ENCODE assay signal across 8 cellular contexts in the genomic region with DNA sequence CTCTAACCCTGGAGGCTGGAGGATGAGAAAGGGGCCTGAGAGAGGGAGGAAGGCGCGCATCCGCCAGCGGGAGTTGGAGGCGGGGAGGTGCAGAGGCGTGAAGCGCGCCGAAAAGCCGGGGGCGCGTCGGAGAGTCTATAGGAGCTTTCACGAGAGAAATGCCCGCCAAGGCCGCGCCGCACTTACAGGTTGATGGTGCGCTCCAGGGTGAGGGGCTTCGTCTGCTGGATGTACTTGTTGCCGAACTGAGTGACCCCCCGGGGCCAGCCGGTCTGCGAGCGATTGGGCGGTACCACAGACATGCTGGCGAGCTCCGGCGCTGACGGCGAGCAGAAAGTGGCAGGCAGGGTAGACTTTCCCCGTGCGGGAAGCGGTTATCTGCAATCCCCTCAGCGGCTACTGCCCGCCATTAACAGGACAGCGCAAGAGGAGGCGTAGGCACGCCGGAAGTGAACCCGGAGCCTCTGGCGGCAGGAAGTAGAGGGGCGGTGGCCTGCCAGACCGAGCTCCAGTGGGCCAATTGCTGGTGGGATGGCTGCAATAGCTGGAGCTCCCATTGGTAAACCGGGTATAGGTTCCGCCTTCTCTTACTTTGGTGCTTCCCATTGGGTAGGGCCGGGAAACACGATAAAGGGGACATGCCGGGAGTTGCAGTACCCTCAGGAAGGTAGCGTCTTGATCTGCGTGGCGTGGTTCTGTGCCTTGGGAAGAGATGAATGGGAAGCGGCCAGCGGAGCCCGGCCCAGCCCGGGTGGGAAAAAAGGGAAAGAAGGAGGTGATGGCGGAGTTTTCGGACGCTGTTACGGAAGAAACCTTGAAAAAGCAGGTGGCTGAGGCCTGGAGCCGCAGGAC. TPM values are rescaled to one million over a fixed set of nuclear protein-coding genes. Genes with fewer than 3 reads are reported as not detected.
DNase-seq lines count a peak whose midpoint lies in the region; ATAC-seq and TF ChIP-seq lines count a peak whose summit lies in the region.

A gene (minus strand): TSS at position 432 of the 852 bp plus-strand sequence. CDS start 130 bp downstream, at position 302.
A gene (plus strand): TSS at position 654 of the 852 bp plus-strand sequence. CDS start 59 bp downstream, at position 713.

- H2BK12ac ChIP-seq in H9 (ENCODE audit: insufficient read length, low read depth, low read length) = no peak within 1 kb of the TSS

- no peak for TF ChIP-seq CTCF in H9 (conservative IDR thresholded peaks at IDR 0.05)
- no peak for TF ChIP-seq CTCF in fibroblast of pulmonary artery (IDR thresholded peaks at IDR 0.05; ENCODE audit: low read length, missing control alignments)

- H3K4me1 ChIP-seq in H9 (ENCODE audit: insufficient read depth, low read length) = peaks cover 5% of the 10 kb centered on the region; the same call in 1 of the 2 replicates

- peak within 1 kb of the TSS; percentile 94 to 99 (median 97) for H3K27ac Mint-ChIP-seq in H9
- H3K27ac Mint-ChIP-seq in natural killer cell treated with Interleukin-12 subunit alpha and Interleukin-12 subunit beta and Interleukin-15 and Interleukin-18, amount 100 ng/mL, for 72 hours = peak within 1 kb of the TSS; percentile 86 to 96

- H3K79me1 ChIP-seq in H9 (ENCODE audit: insufficient read depth, low read depth, low read length, poor library complexity, severe bottlenecking) = peaks cover 6% of the 10 kb centered on the region

- H3K79me2 ChIP-seq in H9 (ENCODE audit: insufficient read depth, low read length) = peaks cover 34% of the 10 kb centered on the region

- H3K4me3 Mint-ChIP-seq in H9 = peak within 1 kb of the TSS; percentile 96 to 99
- H3K4me3 Mint-ChIP-seq in natural killer cell treated with Interleukin-12 subunit alpha and Interleukin-12 subunit beta and Interleukin-15 and Interleukin-18, amount 100 ng/mL, for 72 hours = peak within 1 kb of the TSS; percentile 92

- H3K4me2 ChIP-seq in H9 (ENCODE audit: insufficient read depth, insufficient read length, low read length) = peak within 1 kb of the TSS; percentile 94

- no peaks in the 10 kb centered on the region for H3K9me3 ChIP-seq in H9 (ENCODE audit: control insufficient read depth, low read depth, low read length)
- H3K9me3 ChIP-seq in MG63 = no peaks in the 10 kb centered on the region

- H2BK120ac ChIP-seq in H9 (ENCODE audit: low read depth, low read length, poor library complexity, severe bottlenecking) = no peak within 1 kb of the TSS

- H3T11ph ChIP-seq in H9 (ENCODE audit: low read length) = no peak within 1 kb of the TSS

- no peak within 1 kb of the TSS for H3K4ac ChIP-seq in H9 (ENCODE audit: low read depth, low read length)

- H4K20me1 ChIP-seq in H9 (ENCODE audit: control insufficient read depth, insufficient read depth, insufficient read length) = no peaks in the 10 kb centered on the region

- H4K5ac ChIP-seq in H9 (ENCODE audit: insufficient read length, low read depth, low read length) = no peak within 1 kb of the TSS

- H2BK15ac ChIP-seq in H9 (ENCODE audit: low read depth, low read length) = no peak within 1 kb of the TSS

- no peak within 1 kb of the TSS for H2AFZ ChIP-seq in H9 (ENCODE audit: low read length)

- H3K27me3 ChIP-seq in H9 (ENCODE audit: insufficient read depth, low read length) (no peaks in the 10 kb centered on the region), MG63 (no peaks in the 10 kb centered on the region)

- H3K27me3 Mint-ChIP-seq in H9 (ENCODE audit: low read depth) = no peaks in the 10 kb centered on the region
- H3K27me3 Mint-ChIP-seq in natural killer cell treated with Interleukin-12 subunit alpha and Interleukin-12 subunit beta and Interleukin-15 and Interleukin-18, amount 100 ng/mL, for 72 hours = no peaks in the 10 kb centered on the region

- no peak within 1 kb of the TSS for H2AK5ac ChIP-seq in H9 (ENCODE audit: insufficient read length, low read length)

- no peak within 1 kb of the TSS for H2BK20ac ChIP-seq in H9 (ENCODE audit: low read depth, low read length, poor library complexity, severe bottlenecking)

- no peak within 1 kb of the TSS for H3K27ac ChIP-seq in H9 (ENCODE audit: insufficient read length, low read depth, low read length)

- no CpG with 5 or more reads among the region's 61 CpGs for WGBS in H9 (ENCODE audit: extremely low coverage, insufficient read length, low lambda C conversion rate)

- no peaks in the 10 kb centered on the region; a peak in 1 of 5 replicates for H3K9me3 Mint-ChIP-seq in H9
- H3K9me3 Mint-ChIP-seq in natural killer cell treated with Interleukin-12 subunit alpha and Interleukin-12 subunit beta and Interleukin-15 and Interleukin-18, amount 100 ng/mL, for 72 hours = no peaks in the 10 kb centered on the region

- H3K4me3 ChIP-seq in MG63 (peak within 1 kb of the TSS; percentile 97), fibroblast of pulmonary artery (replicated peaks; ENCODE audit: low read depth, low read length) (peak within 1 kb of the TSS; percentile 89)

- peak; percentile 99 to 100 for ATAC-seq in natural killer cell treated with Interleukin-12 subunit alpha and Interleukin-12 subunit beta and Interleukin-15 and Interleukin-18, amount 100 ng/mL, for 72 hours
- peak; percentile 99 for ATAC-seq in stimulated activated naive CD8-positive, alpha-beta T cell treated with anti-CD3 and anti-CD28 coated beads, Interleukin-15, Interleukin-2, amounts not matched to agents 100 U/mL and 50 U/mL, for 24 hours

- peaks cover 17 to 23% of the 10 kb centered on the region in 2 experiments for H3K4me1 Mint-ChIP-seq in H9
- H3K4me1 Mint-ChIP-seq in natural killer cell treated with Interleukin-12 subunit alpha and Interleukin-12 subunit beta and Interleukin-15 and Interleukin-18, amount 100 ng/mL, for 72 hours (ENCODE audit: low read depth in 2 of 2) = peaks cover 33 to 59% of the 10 kb centered on the region in 2 donors

- H3K23me2 ChIP-seq in H9 (ENCODE audit: insufficient read length, low read depth, low read length, poor library complexity, severe bottlenecking) = peaks cover 14% of the 10 kb centered on the region

- peaks cover 23 to 47% (median 43%) of the 10 kb centered on the region in 3 experiments for H3K36me3 Mint-ChIP-seq in H9 (ENCODE audit: insufficient read depth in 1 of 3, low read depth in 3 of 3)
- peaks cover 33% of the 10 kb centered on the region for H3K36me3 Mint-ChIP-seq in natural killer cell treated with Interleukin-12 subunit alpha and Interleukin-12 subunit beta and Interleukin-15 and Interleukin-18, amount 100 ng/mL, for 72 hours

- DNase-seq in ELR (ENCODE audit: low read depth) = peak; percentile 99
- DNase-seq in H9 = peak; percentile 98
- peak; percentile 100 for DNase-seq in MG63
- peak; percentile 95 for DNase-seq in SHP77 treated with DMSO at 0.1 percent for 48 hours (lab: John Stamatoyannopoulos, UW)
- DNase-seq in activated effector memory CD4-positive, alpha-beta T cell treated with anti-CD3 and anti-CD28 coated beads, Interleukin-2, amount 50 U/mL, for 16 hours = peak; percentile 97
- peak; percentile 98 for DNase-seq in fibroblast of pulmonary artery (ENCODE audit: low read depth)
- DNase-seq in natural killer cell treated with Interleukin-12 subunit alpha and Interleukin-12 subunit beta and Interleukin-15 and Interleukin-18, amount 100 ng/mL, for 72 hours (ENCODE audit: low spot score) = peak; percentile 96
- peak; percentile 89 for DNase-seq in stimulated activated naive CD8-positive, alpha-beta T cell treated with anti-CD3 and anti-CD28 coated beads, Interleukin-15, Interleukin-2, amounts not matched to agents 100 U/mL and 50 U/mL, for 24 hours

- H3K23ac ChIP-seq in H9 (ENCODE audit: insufficient read length, low read depth, low read length) = no peak within 1 kb of the TSS

- no peak within 1 kb of the TSS for H4K91ac ChIP-seq in H9 (ENCODE audit: insufficient read length, low read depth, low read length)

- H3K56ac ChIP-seq in H9 (ENCODE audit: insufficient read length, low read depth, low read length) = no peak within 1 kb of the TSS

- H3K18ac ChIP-seq in H9 (ENCODE audit: insufficient read length, low read depth, low read length) = peak within 1 kb of the TSS; percentile 84

- peak within 1 kb of the TSS; percentile 93 for H3K14ac ChIP-seq in H9 (ENCODE audit: insufficient read depth, low read length)

- no peak within 1 kb of the TSS for H2BK5ac ChIP-seq in H9 (ENCODE audit: insufficient read length, low read length)

- peak within 1 kb of the TSS; percentile 35 for H4K8ac ChIP-seq in H9 (replicated peaks; ENCODE audit: insufficient read length, low read depth, low read length)

- H3K9ac ChIP-seq in H9 (ENCODE audit: extremely low read depth, insufficient read length, low read length) = peak within 1 kb of the TSS; percentile 95

- H3K36me3 ChIP-seq in MG63 = peaks cover 75% of the 10 kb centered on the region

RNA-seq across cellular contexts. Expression of the first gene that starts in this region (rescaled TPM):
- total RNA-seq in H9 (2021) = 271 and 276 TPM in 2 replicates
- 191 and 387 TPM in 2 replicates for total RNA-seq in MG63 (2014; rRNA removed; shearing (Covaris generic); ENCODE audit: low replicate concordance)
- 100 to 1,000 TPM; 170 to 176 TPM for total RNA-seq in natural killer cell treated with Interleukin-12 subunit alpha and Interleukin-12 subunit beta and Interleukin-15 and Interleukin-18, amount 100 ng/mL, for 72 hours

RNA-seq across cellular contexts. Expression of the second gene that starts in this region (rescaled TPM):
- total RNA-seq in H9 (2021) = 66.5 TPM in 2 replicates
- 217 and 688 TPM in 2 replicates for total RNA-seq in MG63 (2014; rRNA removed; shearing (Covaris generic); ENCODE audit: low replicate concordance)
- 10 to 100 TPM; 50.1 to 72.1 TPM for total RNA-seq in natural killer cell treated with Interleukin-12 subunit alpha and Interleukin-12 subunit beta and Interleukin-15 and Interleukin-18, amount 100 ng/mL, for 72 hours
